2 cellular contexts compared by ENCODE assay signal in the genomic region with DNA sequence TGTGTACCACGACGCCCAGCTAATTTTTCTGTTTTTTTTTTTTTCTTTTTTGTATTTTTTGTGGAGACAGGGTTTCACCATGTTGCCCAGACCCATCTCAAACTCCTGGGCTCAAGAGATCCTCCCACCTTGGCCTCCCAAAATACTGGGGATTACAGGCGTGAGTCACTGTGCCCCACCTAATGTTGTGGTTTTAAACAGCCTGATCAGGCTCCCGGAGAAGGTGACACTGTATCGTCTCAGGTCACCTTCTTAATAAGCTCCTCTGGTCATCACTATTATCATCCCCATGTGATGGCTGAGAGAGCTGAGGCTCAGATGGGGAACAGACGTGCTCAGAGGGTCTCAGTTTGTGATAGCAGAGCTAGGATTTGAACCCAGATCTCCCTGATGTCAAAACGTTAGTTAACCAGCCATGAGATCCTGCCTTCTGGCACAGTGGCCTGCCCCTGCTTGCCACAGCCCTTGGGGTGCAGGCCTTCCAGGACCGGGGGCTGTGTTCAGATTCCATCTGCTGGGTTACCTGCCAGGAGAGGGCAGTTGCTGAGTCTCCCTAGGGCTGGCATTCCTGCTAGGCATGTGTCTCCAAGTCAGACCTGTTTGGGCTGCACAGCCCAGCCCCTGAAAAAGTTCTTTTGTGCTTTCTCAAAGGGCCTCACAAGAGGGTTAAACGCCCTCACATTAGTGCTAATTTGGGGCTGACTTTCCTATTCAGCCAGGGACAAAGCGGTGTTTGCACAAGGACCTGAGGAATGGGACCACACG.
A peak's percentile ranks its signal among the peaks of the same experiment; 100 is the strongest.
TF ChIP-seq lines count a peak whose summit lies in the region.

No MANE protein-coding gene starts in this region.

TF ChIP-seq in GM23338, 12 proteins besides CTCF, POLR2A, EP300 and RAD21:
- TF ChIP-seq JUNB (IDR thresholded peaks at IDR 0.05; ENCODE audit: unreplicated experiment) (no peak), CREB1 (CRISPR knock-in tag; IDR thresholded peaks at IDR 0.05; ENCODE audit: low read depth) (peak; percentile 18; the same call in 1 of the 2 replicates), NANOG (IDR thresholded peaks at IDR 0.05; ENCODE audit: borderline replicate concordance) (peak; percentile 96)

TF ChIP-seq in H1, 55 proteins besides CTCF, POLR2A, EP300 and RAD21:
- TF ChIP-seq KDM5A (IDR thresholded peaks at IDR 0.05; ENCODE audit: low read length), result no peak
- TF ChIP-seq CTBP2 (IDR thresholded peaks at IDR 0.05; ENCODE audit: borderline replicate concordance, insufficient read depth, insufficient read length, low read length), result peak; percentile 37
- TF ChIP-seq SAP30 (IDR thresholded peaks at IDR 0.05; ENCODE audit: insufficient read depth, insufficient replicate concordance, low read length), result no peak
- TF ChIP-seq CREB1 (IDR thresholded peaks at IDR 0.05), result no peak
- TF ChIP-seq, protein P1, sequence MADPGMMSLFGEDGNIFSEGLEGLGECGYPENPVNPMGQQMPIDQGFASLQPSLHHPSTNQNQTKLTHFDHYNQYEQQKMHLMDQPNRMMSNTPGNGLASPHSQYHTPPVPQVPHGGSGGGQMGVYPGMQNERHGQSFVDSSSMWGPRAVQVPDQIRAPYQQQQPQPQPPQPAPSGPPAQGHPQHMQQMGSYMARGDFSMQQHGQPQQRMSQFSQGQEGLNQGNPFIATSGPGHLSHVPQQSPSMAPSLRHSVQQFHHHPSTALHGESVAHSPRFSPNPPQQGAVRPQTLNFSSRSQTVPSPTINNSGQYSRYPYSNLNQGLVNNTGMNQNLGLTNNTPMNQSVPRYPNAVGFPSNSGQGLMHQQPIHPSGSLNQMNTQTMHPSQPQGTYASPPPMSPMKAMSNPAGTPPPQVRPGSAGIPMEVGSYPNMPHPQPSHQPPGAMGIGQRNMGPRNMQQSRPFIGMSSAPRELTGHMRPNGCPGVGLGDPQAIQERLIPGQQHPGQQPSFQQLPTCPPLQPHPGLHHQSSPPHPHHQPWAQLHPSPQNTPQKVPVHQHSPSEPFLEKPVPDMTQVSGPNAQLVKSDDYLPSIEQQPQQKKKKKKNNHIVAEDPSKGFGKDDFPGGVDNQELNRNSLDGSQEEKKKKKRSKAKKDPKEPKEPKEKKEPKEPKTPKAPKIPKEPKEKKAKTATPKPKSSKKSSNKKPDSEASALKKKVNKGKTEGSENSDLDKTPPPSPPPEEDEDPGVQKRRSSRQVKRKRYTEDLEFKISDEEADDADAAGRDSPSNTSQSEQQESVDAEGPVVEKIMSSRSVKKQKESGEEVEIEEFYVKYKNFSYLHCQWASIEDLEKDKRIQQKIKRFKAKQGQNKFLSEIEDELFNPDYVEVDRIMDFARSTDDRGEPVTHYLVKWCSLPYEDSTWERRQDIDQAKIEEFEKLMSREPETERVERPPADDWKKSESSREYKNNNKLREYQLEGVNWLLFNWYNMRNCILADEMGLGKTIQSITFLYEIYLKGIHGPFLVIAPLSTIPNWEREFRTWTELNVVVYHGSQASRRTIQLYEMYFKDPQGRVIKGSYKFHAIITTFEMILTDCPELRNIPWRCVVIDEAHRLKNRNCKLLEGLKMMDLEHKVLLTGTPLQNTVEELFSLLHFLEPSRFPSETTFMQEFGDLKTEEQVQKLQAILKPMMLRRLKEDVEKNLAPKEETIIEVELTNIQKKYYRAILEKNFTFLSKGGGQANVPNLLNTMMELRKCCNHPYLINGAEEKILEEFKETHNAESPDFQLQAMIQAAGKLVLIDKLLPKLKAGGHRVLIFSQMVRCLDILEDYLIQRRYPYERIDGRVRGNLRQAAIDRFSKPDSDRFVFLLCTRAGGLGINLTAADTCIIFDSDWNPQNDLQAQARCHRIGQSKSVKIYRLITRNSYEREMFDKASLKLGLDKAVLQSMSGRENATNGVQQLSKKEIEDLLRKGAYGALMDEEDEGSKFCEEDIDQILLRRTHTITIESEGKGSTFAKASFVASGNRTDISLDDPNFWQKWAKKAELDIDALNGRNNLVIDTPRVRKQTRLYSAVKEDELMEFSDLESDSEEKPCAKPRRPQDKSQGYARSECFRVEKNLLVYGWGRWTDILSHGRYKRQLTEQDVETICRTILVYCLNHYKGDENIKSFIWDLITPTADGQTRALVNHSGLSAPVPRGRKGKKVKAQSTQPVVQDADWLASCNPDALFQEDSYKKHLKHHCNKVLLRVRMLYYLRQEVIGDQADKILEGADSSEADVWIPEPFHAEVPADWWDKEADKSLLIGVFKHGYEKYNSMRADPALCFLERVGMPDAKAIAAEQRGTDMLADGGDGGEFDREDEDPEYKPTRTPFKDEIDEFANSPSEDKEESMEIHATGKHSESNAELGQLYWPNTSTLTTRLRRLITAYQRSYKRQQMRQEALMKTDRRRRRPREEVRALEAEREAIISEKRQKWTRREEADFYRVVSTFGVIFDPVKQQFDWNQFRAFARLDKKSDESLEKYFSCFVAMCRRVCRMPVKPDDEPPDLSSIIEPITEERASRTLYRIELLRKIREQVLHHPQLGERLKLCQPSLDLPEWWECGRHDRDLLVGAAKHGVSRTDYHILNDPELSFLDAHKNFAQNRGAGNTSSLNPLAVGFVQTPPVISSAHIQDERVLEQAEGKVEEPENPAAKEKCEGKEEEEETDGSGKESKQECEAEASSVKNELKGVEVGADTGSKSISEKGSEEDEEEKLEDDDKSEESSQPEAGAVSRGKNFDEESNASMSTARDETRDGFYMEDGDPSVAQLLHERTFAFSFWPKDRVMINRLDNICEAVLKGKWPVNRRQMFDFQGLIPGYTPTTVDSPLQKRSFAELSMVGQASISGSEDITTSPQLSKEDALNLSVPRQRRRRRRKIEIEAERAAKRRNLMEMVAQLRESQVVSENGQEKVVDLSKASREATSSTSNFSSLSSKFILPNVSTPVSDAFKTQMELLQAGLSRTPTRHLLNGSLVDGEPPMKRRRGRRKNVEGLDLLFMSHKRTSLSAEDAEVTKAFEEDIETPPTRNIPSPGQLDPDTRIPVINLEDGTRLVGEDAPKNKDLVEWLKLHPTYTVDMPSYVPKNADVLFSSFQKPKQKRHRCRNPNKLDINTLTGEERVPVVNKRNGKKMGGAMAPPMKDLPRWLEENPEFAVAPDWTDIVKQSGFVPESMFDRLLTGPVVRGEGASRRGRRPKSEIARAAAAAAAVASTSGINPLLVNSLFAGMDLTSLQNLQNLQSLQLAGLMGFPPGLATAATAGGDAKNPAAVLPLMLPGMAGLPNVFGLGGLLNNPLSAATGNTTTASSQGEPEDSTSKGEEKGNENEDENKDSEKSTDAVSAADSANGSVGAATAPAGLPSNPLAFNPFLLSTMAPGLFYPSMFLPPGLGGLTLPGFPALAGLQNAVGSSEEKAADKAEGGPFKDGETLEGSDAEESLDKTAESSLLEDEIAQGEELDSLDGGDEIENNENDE (IDR thresholded peaks at IDR 0.05; ENCODE audit: insufficient replicate concordance, low read length), result no peak
- TF ChIP-seq SP1 (IDR thresholded peaks at IDR 0.05; ENCODE audit: low read depth, low read length), result peak; percentile 84
- 0 out of 2 replicates have a peak, but pooled peaks have one; percentile 44 for TF ChIP-seq TBP (IDR thresholded peaks at IDR 0.05; ENCODE audit: low read depth, low read length)
- TF ChIP-seq CHD2 (IDR thresholded peaks at IDR 0.05; ENCODE audit: low read length), result peak; percentile 25; the same call in 1 of the 2 replicates
- peak; percentile 99 for TF ChIP-seq NANOG (IDR thresholded peaks at IDR 0.05; ENCODE audit: insufficient read depth, low read depth, low read length, poor library complexity, severe bottlenecking)
- TF ChIP-seq SP4 (IDR thresholded peaks at IDR 0.05; ENCODE audit: low read length), result no peak
- peak; percentile 6; the same call in 1 of the 2 replicates for TF ChIP-seq CEBPB (IDR thresholded peaks at IDR 0.05; ENCODE audit: low read depth, low read length)
- TF ChIP-seq HDAC6 (IDR thresholded peaks at IDR 0.05; ENCODE audit: low read depth, low read length), result no peak
- TF ChIP-seq, protein P2, sequence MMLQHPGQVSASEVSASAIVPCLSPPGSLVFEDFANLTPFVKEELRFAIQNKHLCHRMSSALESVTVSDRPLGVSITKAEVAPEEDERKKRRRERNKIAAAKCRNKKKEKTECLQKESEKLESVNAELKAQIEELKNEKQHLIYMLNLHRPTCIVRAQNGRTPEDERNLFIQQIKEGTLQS (IDR thresholded peaks at IDR 0.05; ENCODE audit: insufficient read depth, low read depth, low read length), result no peak
- peak; percentile 44; the same call in 1 of the 2 replicates for TF ChIP-seq KDM1A (IDR thresholded peaks at IDR 0.05; ENCODE audit: borderline replicate concordance, low read length)
- TF ChIP-seq RBBP5 (IDR thresholded peaks at IDR 0.05; ENCODE audit: borderline replicate concordance, low read depth, low read length), result no peak
- no peak for TF ChIP-seq SIX5 (IDR thresholded peaks at IDR 0.05; ENCODE audit: low read depth, low read length)
- no peak for TF ChIP-seq GTF2F1 (IDR thresholded peaks at IDR 0.05; ENCODE audit: borderline replicate concordance, low read depth, low read length)
- TF ChIP-seq BCL11A (IDR thresholded peaks at IDR 0.05; ENCODE audit: low read depth in 2 of 2, low read length in 2 of 2), result peak in 1 of 2 experiments; percentile 36
- 0 out of 2 replicates have a peak, but pooled peaks have one; percentile 24 for TF ChIP-seq YY1 (IDR thresholded peaks at IDR 0.05; ENCODE audit: low read depth, low read length)
- TF ChIP-seq EGR1 (IDR thresholded peaks at IDR 0.05; ENCODE audit: borderline replicate concordance, low read depth, low read length), result no peak
- TF ChIP-seq TEAD4 (IDR thresholded peaks at IDR 0.05; ENCODE audit: low read depth, low read length), result peak; percentile 73
- TF ChIP-seq TAF1 (IDR thresholded peaks at IDR 0.05; ENCODE audit: low read depth, low read length), result no peak
- TF ChIP-seq, protein P3, sequence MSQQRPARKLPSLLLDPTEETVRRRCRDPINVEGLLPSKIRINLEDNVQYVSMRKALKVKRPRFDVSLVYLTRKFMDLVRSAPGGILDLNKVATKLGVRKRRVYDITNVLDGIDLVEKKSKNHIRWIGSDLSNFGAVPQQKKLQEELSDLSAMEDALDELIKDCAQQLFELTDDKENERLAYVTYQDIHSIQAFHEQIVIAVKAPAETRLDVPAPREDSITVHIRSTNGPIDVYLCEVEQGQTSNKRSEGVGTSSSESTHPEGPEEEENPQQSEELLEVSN (IDR thresholded peaks at IDR 0.05), result no peak
- no peak for TF ChIP-seq JUN (IDR thresholded peaks at IDR 0.05; ENCODE audit: low read depth, low read length)
- no peak for TF ChIP-seq TAF7 (optimal IDR thresholded peaks at IDR 0.05; ENCODE audit: borderline replicate concordance, low read depth, low read length)
- no peak for TF ChIP-seq ASH2L (IDR thresholded peaks at IDR 0.05; ENCODE audit: low read length)
- TF ChIP-seq, protein P4, sequence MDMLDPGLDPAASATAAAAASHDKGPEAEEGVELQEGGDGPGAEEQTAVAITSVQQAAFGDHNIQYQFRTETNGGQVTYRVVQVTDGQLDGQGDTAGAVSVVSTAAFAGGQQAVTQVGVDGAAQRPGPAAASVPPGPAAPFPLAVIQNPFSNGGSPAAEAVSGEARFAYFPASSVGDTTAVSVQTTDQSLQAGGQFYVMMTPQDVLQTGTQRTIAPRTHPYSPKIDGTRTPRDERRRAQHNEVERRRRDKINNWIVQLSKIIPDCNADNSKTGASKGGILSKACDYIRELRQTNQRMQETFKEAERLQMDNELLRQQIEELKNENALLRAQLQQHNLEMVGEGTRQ (IDR thresholded peaks at IDR 0.05; ENCODE audit: low read length), result no peak
- no peak for TF ChIP-seq MAFK (IDR thresholded peaks at IDR 0.05; ENCODE audit: low read depth, low read length)
- 0 out of 4 replicates have a peak, but pooled peaks of 1 of the 2 experiments have one; percentile 39 for TF ChIP-seq SIN3A (conservative IDR thresholded peaks at IDR 0.05 in 1 of 2, IDR thresholded peaks at IDR 0.05 in 1 of 2; ENCODE audit: low read depth in 1 of 2, low read length in 2 of 2)
- TF ChIP-seq, protein P5, sequence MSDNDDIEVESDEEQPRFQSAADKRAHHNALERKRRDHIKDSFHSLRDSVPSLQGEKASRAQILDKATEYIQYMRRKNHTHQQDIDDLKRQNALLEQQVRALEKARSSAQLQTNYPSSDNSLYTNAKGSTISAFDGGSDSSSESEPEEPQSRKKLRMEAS (IDR thresholded peaks at IDR 0.05), result peak; percentile 41; the same call in 1 of the 2 replicates
- no peak for TF ChIP-seq RFX5 (IDR thresholded peaks at IDR 0.05; ENCODE audit: borderline replicate concordance, low read depth, low read length)
